In the genomic region with DNA sequence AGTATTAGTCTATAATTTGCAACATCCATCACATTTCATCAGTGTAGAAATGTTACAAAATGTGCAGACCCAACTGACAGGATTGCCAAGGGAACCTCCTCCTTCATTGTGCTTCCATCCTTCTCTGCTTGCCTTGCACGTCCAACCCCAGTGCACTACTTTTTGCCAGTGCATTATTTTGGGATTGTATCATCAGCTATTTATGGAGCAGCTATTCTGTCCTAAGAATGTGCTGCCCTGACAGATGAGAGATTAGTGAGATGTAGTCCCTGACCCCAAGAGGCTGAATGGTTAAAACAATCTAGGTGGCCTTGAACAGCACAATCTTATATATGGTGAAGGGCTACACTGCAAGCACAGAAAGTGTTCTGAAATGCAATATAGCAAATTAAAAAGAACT, we compare ENCODE assay signal across 1 cellular context.
TF ChIP-seq lines count a peak whose summit lies in the region.

No MANE protein-coding gene starts in this region.

TF ChIP-seq in IMR-90, 13 proteins besides CTCF, POLR2A, EP300 and RAD21:
- TF ChIP-seq RFX5 (IDR thresholded peaks at IDR 0.05; ENCODE audit: low read depth, low read length) = no peak
